In the genomic region with DNA sequence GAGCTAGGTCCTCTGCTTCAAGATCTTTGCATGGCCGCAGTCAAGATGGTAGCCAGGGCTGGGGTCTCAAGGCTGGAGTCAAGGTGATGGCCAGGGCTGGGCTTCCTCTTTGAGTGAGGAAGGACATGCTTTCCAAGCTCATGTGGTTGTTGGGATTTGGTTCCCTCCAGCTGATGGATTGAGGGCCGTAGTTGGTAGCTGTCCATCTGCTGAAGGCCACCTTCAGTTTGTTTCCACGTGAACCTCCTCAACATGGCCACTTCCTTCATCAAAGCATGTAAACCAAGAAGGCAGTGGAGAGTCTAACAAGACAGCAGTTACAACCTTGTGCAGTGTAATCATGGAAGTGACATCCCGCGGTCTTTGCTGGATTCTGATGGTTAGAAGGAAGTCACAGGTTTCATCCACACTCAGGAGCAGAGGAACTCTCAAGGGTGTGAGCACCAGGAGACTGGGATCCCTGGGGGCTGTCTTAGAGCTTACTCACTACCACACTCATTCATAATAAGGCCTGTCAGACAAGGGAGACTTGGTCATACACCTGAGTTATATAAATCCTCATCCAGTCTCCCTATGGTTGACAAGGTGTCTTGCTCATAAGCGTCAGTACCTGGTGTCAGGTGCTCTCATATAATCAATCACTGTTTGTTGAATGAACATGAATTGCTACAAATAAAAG, we compare ENCODE assay signal across 33 cellular contexts. TPM values are rescaled to one million over a fixed set of nuclear protein-coding genes. Genes with fewer than 3 reads are reported as not detected.
DNase-seq lines count a peak whose midpoint lies in the region; ATAC-seq and TF ChIP-seq lines count a peak whose summit lies in the region.
"Had no signal": no experiment of that assay in that cellular context is flagged by ENCODE, and none has a peak within 500 bp of the region (broad histone marks: within the 10 kb centered on the region; RNA-seq: fewer than 3 reads in every experiment).

No MANE protein-coding gene starts in this region.

- ATAC-seq in WTC11 (no peak), esophagus mucosa (peak; percentile 18)
- no peak for ATAC-seq in activated CD8-positive, alpha-beta T cell treated with anti-CD3 and anti-CD28 coated beads for 36 hours
- ATAC-seq: Panc1; stimulated activated naive CD8-positive, alpha-beta T cell treated with anti-CD3 and anti-CD28 coated beads, Interleukin-15, Interleukin-2, amounts not matched to agents 100 U/mL and 50 U/mL, for 24 hours had no signal

- no peaks in the 10 kb centered on the region for H4K20me1 ChIP-seq in mammary epithelial cell (ENCODE audit: insufficient read depth, low read length)
- no peaks in the 10 kb centered on the region for H4K20me1 ChIP-seq in hepatocyte (ENCODE audit: insufficient read depth, poor library complexity, severe bottlenecking)

- H3K4me2 ChIP-seq in mammary epithelial cell (ENCODE audit: insufficient read depth, low read depth, low read length) (no peak overlapping the region), hepatocyte (no peak overlapping the region)
- H3K4me2 ChIP-seq: neural progenitor cell had no signal

- no peak overlapping the region for H2AFZ ChIP-seq in mammary epithelial cell (ENCODE audit: low read depth, low read length)
- no peak overlapping the region for H2AFZ ChIP-seq in hepatocyte
- H2AFZ ChIP-seq: neural progenitor cell had no signal

- BruUV-seq in MCF 10A (replicated peaks; lab: Mats Ljungman, UMichigan) (no TSS peak), mammary epithelial cell (replicated peaks; lab: Mats Ljungman, UMichigan) (no TSS peak)

- 97% methylated on average over 5 of the region's 6 CpGs for WGBS in mammary epithelial cell (ENCODE audit: low coverage, missing lambda C conversion rate)
- WGBS in hepatocyte (ENCODE audit: low lambda C conversion rate, missing lambda C conversion rate) = 90% methylated on average over 6 of the region's 6 CpGs

- in situ Hi-C loops in mammary epithelial cell (cut with MboI; ENCODE audit: low sequenced_read_pairs in 2 of 2) = no loop called here

- peaks cover 32% of the 10 kb centered on the region for H3K36me3 Mint-ChIP-seq in MCF 10A (ENCODE audit: insufficient read depth, unreplicated experiment)
- no peaks in the 10 kb centered on the region for H3K36me3 Mint-ChIP-seq in WTC11
- H3K36me3 Mint-ChIP-seq in activated CD8-positive, alpha-beta T cell treated with anti-CD3 and anti-CD28 coated beads for 36 hours (ENCODE audit: low read depth) = peaks cover 3% of the 10 kb centered on the region

- CTCF ChIA-PET in MCF 10A (lab: Yijun Ruan, JAX) = interaction anchor here (0.6 to 1.2 kb wide), 4 partner anchors 25 to 465 kb away, joined by 3 to 4 read pairs (median 3); no protein-coding TSS in a partner anchor
- CTCF ChIA-PET in mammary epithelial cell (lab: Charles Lee; ENCODE audit: low non-redundant PET) = interaction anchor here (0.5 kb wide), 1 partner anchor 99 kb away, joined by 4 read pairs; no protein-coding TSS in a partner anchor
- CTCF ChIA-PET in WTC11 (lab: Charles Lee) = interaction anchor here (2.2 kb wide), 1 partner anchor 230 kb away, joined by 5 read pairs; no protein-coding TSS in a partner anchor
- CTCF ChIA-PET in activated CD8-positive, alpha-beta T cell treated with anti-CD3 and anti-CD28 coated beads for 36 hours (lab: Charles Lee) = no interaction called here

- H3K9ac ChIP-seq in mammary epithelial cell (ENCODE audit: insufficient read depth, low read length) (no peak overlapping the region), subcutaneous abdominal adipose tissue (ENCODE audit: low read length in 5 of 5) (no peak overlapping the region)
- H3K9ac ChIP-seq: neural progenitor cell had no signal

- no peaks in the 10 kb centered on the region for H3K27me3 Mint-ChIP-seq in MCF 10A (ENCODE audit: insufficient read depth, unreplicated experiment)
- H3K27me3 Mint-ChIP-seq in WTC11 (ENCODE audit: low read depth) = no peaks in the 10 kb centered on the region
- no peaks in the 10 kb centered on the region for H3K27me3 Mint-ChIP-seq in activated CD8-positive, alpha-beta T cell treated with anti-CD3 and anti-CD28 coated beads for 36 hours
- H3K27me3 Mint-ChIP-seq: activated CD4-positive, alpha-beta memory T cell treated with anti-CD3 and anti-CD28 coated beads, Interleukin-2, amount 10 ng/mL, durations not matched to agents 7 days and 5 days; activated naive CD8-positive, alpha-beta T cell; CD4-positive, alpha-beta T cell; central memory CD8-positive, alpha-beta T cell; dendritic cell treated with granulocyte-macrophage colony-stimulating factor and Interleukin-4, amounts not matched to agents 40 ng/mL and 50 ng/mL, for 4 days had no signal

- H3K4me1 Mint-ChIP-seq in MCF 10A (ENCODE audit: insufficient read depth, unreplicated experiment) = peaks cover 14% of the 10 kb centered on the region
- H3K4me1 Mint-ChIP-seq in WTC11 = peaks cover 23% of the 10 kb centered on the region
- H3K4me1 Mint-ChIP-seq in activated CD8-positive, alpha-beta T cell treated with anti-CD3 and anti-CD28 coated beads for 36 hours (ENCODE audit: low read depth) = no peaks in the 10 kb centered on the region
- H3K4me1 Mint-ChIP-seq: activated CD4-positive, alpha-beta memory T cell treated with anti-CD3 and anti-CD28 coated beads, Interleukin-2, amount 10 ng/mL, durations not matched to agents 7 days and 5 days; central memory CD8-positive, alpha-beta T cell had no signal

- H3K27me3 ChIP-seq in mammary epithelial cell (ENCODE audit: insufficient read depth, low read length) (no peaks in the 10 kb centered on the region), subcutaneous abdominal adipose tissue (ENCODE audit: control insufficient read depth in 5 of 5, insufficient read depth in 4 of 5, low read length in 5 of 5) (no peaks in the 10 kb centered on the region), hepatocyte (no peaks in the 10 kb centered on the region)
- H3K27me3 ChIP-seq: left lung, neural progenitor cell, right atrium auricular region, spleen, testis, uterus had no signal

- DNase-seq in MCF 10A (ENCODE audit: unreplicated experiment) (no peak), mammary epithelial cell (no peak), WTC11 (ENCODE audit: low spot score) (no peak), SHP77 treated with DMSO at 0.1 percent for 48 hours (lab: John Stamatoyannopoulos, UW) (no peak), hepatocyte (ENCODE audit: low spot score) (no peak)
- no peak for DNase-seq in activated CD8-positive, alpha-beta T cell treated with anti-CD3 and anti-CD28 coated beads for 36 hours
- DNase-seq: 8988T; activated CD4-positive, alpha-beta memory T cell treated with anti-CD3 and anti-CD28 coated beads, Interleukin-2, amount 10 ng/mL, durations not matched to agents 7 days and 5 days; activated CD8-positive, alpha-beta memory T cell treated with anti-CD3 and anti-CD28 coated beads, Interleukin-2, amount 50 U/mL, for 48 hours; AML-193; CD4-positive, alpha-beta T cell; endodermal cell; NCI-H1048; NCI-H2107; NCI-H446; NCI-H748 treated with DMSO at 0.1 percent for 48 hours; SHP77; spleen; stimulated activated CD4-positive, alpha-beta T cell treated with anti-CD3 and anti-CD28 coated beads, Interleukin-2, amount 100 ng/mL, for 24 hours; stimulated activated naive CD8-positive, alpha-beta T cell treated with anti-CD3 and anti-CD28 coated beads, Interleukin-15, Interleukin-2, amounts not matched to agents 100 U/mL and 50 U/mL, for 24 hours; uterus had no signal

- no peak overlapping the region for H3K4me3 Mint-ChIP-seq in MCF 10A (ENCODE audit: unreplicated experiment)
- H3K4me3 Mint-ChIP-seq in WTC11 = no peak overlapping the region
- no peak overlapping the region for H3K4me3 Mint-ChIP-seq in activated CD8-positive, alpha-beta T cell treated with anti-CD3 and anti-CD28 coated beads for 36 hours
- H3K4me3 Mint-ChIP-seq: activated CD4-positive, alpha-beta memory T cell treated with anti-CD3 and anti-CD28 coated beads, Interleukin-2, amount 10 ng/mL, durations not matched to agents 7 days and 5 days; activated naive CD8-positive, alpha-beta T cell; CD4-positive, alpha-beta T cell; central memory CD8-positive, alpha-beta T cell; dendritic cell treated with granulocyte-macrophage colony-stimulating factor and Interleukin-4, amounts not matched to agents 40 ng/mL and 50 ng/mL, for 4 days; endodermal cell; neural progenitor cell; T-helper 2 cell treated with Interferon-gamma antibody and Interleukin-4, amounts not matched to agents 5 μg/mL and 100 μg/mL, for 36 hours had no signal

- TF ChIP-seq CTCF in MCF 10A (IDR thresholded peaks at IDR 0.05; ENCODE audit: unreplicated experiment) (no peak), mammary epithelial cell (conservative IDR thresholded peaks at IDR 0.05 in 1 of 2, IDR thresholded peaks at IDR 0.05 in 1 of 2; ENCODE audit: extremely low read depth in 1 of 2, insufficient read depth in 1 of 2, low read depth in 1 of 2, low read length in 2 of 2) (no peak), WTC11 (IDR thresholded peaks at IDR 0.05) (no peak), hepatocyte (IDR thresholded peaks at IDR 0.05; ENCODE audit: poor library complexity) (no peak)
- TF ChIP-seq CTCF in activated CD8-positive, alpha-beta T cell treated with anti-CD3 and anti-CD28 coated beads for 36 hours (IDR thresholded peaks at IDR 0.05) = no peak

- H3K9me3 Mint-ChIP-seq in MCF 10A (ENCODE audit: unreplicated experiment) (no peaks in the 10 kb centered on the region), WTC11 (0 out of 2 replicates have a peak, but pooled peaks cover 4% of the 10 kb centered on the region)
- H3K9me3 Mint-ChIP-seq in activated CD8-positive, alpha-beta T cell treated with anti-CD3 and anti-CD28 coated beads for 36 hours = no peaks in the 10 kb centered on the region
- H3K9me3 Mint-ChIP-seq: activated CD4-positive, alpha-beta memory T cell treated with anti-CD3 and anti-CD28 coated beads, Interleukin-2, amount 10 ng/mL, durations not matched to agents 7 days and 5 days; CD4-positive, alpha-beta T cell; central memory CD8-positive, alpha-beta T cell; dendritic cell treated with granulocyte-macrophage colony-stimulating factor and Interleukin-4, amounts not matched to agents 40 ng/mL and 50 ng/mL, for 4 days; endodermal cell; neural progenitor cell; T-helper 2 cell treated with Interferon-gamma antibody and Interleukin-4, amounts not matched to agents 5 μg/mL and 100 μg/mL, for 36 hours had no signal

- peak overlapping the region; percentile 12 for H3K27ac Mint-ChIP-seq in MCF 10A (ENCODE audit: low read depth, unreplicated experiment)
- peak overlapping the region; percentile 52; the same call in 1 of the 2 replicates for H3K27ac Mint-ChIP-seq in WTC11
- no peak overlapping the region for H3K27ac Mint-ChIP-seq in activated CD8-positive, alpha-beta T cell treated with anti-CD3 and anti-CD28 coated beads for 36 hours
- H3K27ac Mint-ChIP-seq: activated CD4-positive, alpha-beta memory T cell treated with anti-CD3 and anti-CD28 coated beads, Interleukin-2, amount 10 ng/mL, durations not matched to agents 7 days and 5 days; activated naive CD8-positive, alpha-beta T cell; CD4-positive, alpha-beta T cell; dendritic cell treated with granulocyte-macrophage colony-stimulating factor and Interleukin-4, amounts not matched to agents 40 ng/mL and 50 ng/mL, for 4 days; endodermal cell; neural progenitor cell; T-helper 2 cell treated with Interferon-gamma antibody and Interleukin-4, amounts not matched to agents 5 μg/mL and 100 μg/mL, for 36 hours had no signal

- dilution Hi-C loops in mammary epithelial cell (cut with HindIII; ENCODE audit: low sequenced_read_pairs) = no loop called here

- POLR2A ChIA-PET in MCF 10A (lab: Yijun Ruan, JAX) = interaction anchor here (0.7 kb wide), 1 partner anchor 473 kb away, joined by 3 read pairs; no protein-coding TSS in a partner anchor
- POLR2A ChIA-PET in WTC11 (lab: Charles Lee) = no interaction called here
- POLR2A ChIA-PET in activated CD8-positive, alpha-beta T cell treated with anti-CD3 and anti-CD28 coated beads for 36 hours (lab: Charles Lee) = no interaction called here

- H3K4me3 ChIP-seq in mammary epithelial cell (replicated peaks in 1 of 3; ENCODE audit: insufficient read depth in 1 of 3, low read depth in 2 of 3, low read length in 3 of 3) = no peak overlapping the region
- no peak overlapping the region for H3K4me3 ChIP-seq in subcutaneous abdominal adipose tissue (ENCODE audit: low read depth in 1 of 5, low read length in 5 of 5)
- no peak overlapping the region for H3K4me3 ChIP-seq in hepatocyte
- H3K4me3 ChIP-seq: HAP-1, left lung, neural progenitor cell, right atrium auricular region, spleen, testis, uterus had no signal

- no peaks in the 10 kb centered on the region for H3K9me2 ChIP-seq in hepatocyte (replicated peaks; ENCODE audit: insufficient read depth)

- H3K79me2 ChIP-seq in mammary epithelial cell (ENCODE audit: insufficient read depth, low read length) = no peaks in the 10 kb centered on the region
- no peaks in the 10 kb centered on the region for H3K79me2 ChIP-seq in hepatocyte

- H3K4me1 ChIP-seq in mammary epithelial cell (ENCODE audit: insufficient read depth, low read length) (peaks cover 7% of the 10 kb centered on the region), subcutaneous abdominal adipose tissue (ENCODE audit: control insufficient read depth in 5 of 5, insufficient read depth in 5 of 5, low read length in 5 of 5) (peaks cover 3 to 22% (median 12%) of the 10 kb centered on the region in 5 donors), hepatocyte (ENCODE audit: insufficient read depth) (peaks cover 9% of the 10 kb centered on the region)
- H3K4me1 ChIP-seq: left lung, neural progenitor cell, testis, uterus had no signal

- H3K36me3 ChIP-seq in mammary epithelial cell (ENCODE audit: insufficient read depth, low read length) (no peaks in the 10 kb centered on the region), subcutaneous abdominal adipose tissue (ENCODE audit: control insufficient read depth in 5 of 5, insufficient read depth in 5 of 5, low read length in 5 of 5) (peaks cover 0 to 12% (median 9%) of the 10 kb centered on the region in 5 donors), hepatocyte (replicated peaks; ENCODE audit: insufficient read depth, low read depth) (no peaks in the 10 kb centered on the region)
- H3K36me3 ChIP-seq: HAP-1, neural progenitor cell, right atrium auricular region, uterus had no signal

- H3K9me3 ChIP-seq in mammary epithelial cell (replicated peaks; ENCODE audit: insufficient read depth, low read length) = no peaks in the 10 kb centered on the region
- no peaks in the 10 kb centered on the region for H3K9me3 ChIP-seq in subcutaneous abdominal adipose tissue (ENCODE audit: control insufficient read depth in 5 of 5, low read length in 5 of 5)
- no peaks in the 10 kb centered on the region for H3K9me3 ChIP-seq in hepatocyte (ENCODE audit: low read depth)
- H3K9me3 ChIP-seq: HAP-1, left lung, right atrium auricular region, spleen, testis, uterus had no signal

- H3K27ac ChIP-seq in mammary epithelial cell (ENCODE audit: insufficient read depth, low read depth, low read length) (no peak overlapping the region), subcutaneous abdominal adipose tissue (ENCODE audit: low read depth, low read length) (peak overlapping the region; percentile 69), hepatocyte (no peak overlapping the region)
- H3K27ac ChIP-seq: left lung, neural progenitor cell, right atrium auricular region, spleen, testis, uterus had no signal

- intact Hi-C loops in MCF 10A (cut with micrococcal nuclease) = no loop called here
- intact Hi-C loops in mammary epithelial cell (cut with micrococcal nuclease) = no loop called here
- intact Hi-C loops in activated CD8-positive, alpha-beta T cell treated with anti-CD3 and anti-CD28 coated beads for 36 hours (cut with micrococcal nuclease) = no loop called here

RNA-seq across cellular contexts. Expression of gene ABHD5, which starts 42.1 kb away (rescaled TPM):
- 30.3 and 32.6 TPM in 2 replicates for total RNA-seq in MCF 10A (2022)
- 10 to 100 TPM; 37.9 to 59.8 TPM for total RNA-seq in mammary epithelial cell
- 32.4 TPM for polyA plus RNA-seq in mammary epithelial cell
- 39.3 TPM for polyA minus RNA-seq in mammary epithelial cell
- 9.5 to 11.3 TPM (median 10.9 TPM) in 3 replicates for total RNA-seq in WTC11 (2021)
- total RNA-seq in esophagus mucosa = 36.1 TPM
- total RNA-seq in activated CD8-positive, alpha-beta T cell treated with anti-CD3 and anti-CD28 coated beads for 36 hours = 1 to 10 TPM; 7.8 to 8.4 TPM
- 26.6 and 29.9 TPM in 2 replicates for total RNA-seq in hepatocyte
- polyA plus RNA-seq in hepatocyte = 14.3 and 25.1 TPM in 2 replicates
